8 cellular contexts compared by ENCODE assay signal in genomic region chr22:26835929-26836528, GRCh38.
DNase-seq lines count a peak whose midpoint lies in the region; ATAC-seq and TF ChIP-seq lines count a peak whose summit lies in the region.

No MANE protein-coding gene starts in this region.

- H3K27ac Mint-ChIP-seq in activated T-cell treated with anti-CD3 and anti-CD28 coated beads, Interleukin-2, amount 50 U/mL, for 72 hours, result no peak overlapping the region

- no peak overlapping the region for H2AFZ ChIP-seq in smooth muscle cell (ENCODE audit: low read depth)

- no peak overlapping the region for H3K4me2 ChIP-seq in smooth muscle cell

- no peaks in the 10 kb centered on the region for H3F3A ChIP-seq in smooth muscle cell (ENCODE audit: low read depth)

- H4K20me1 ChIP-seq in smooth muscle cell (ENCODE audit: low read depth), result no peaks in the 10 kb centered on the region

- no peaks in the 10 kb centered on the region for H3K4me1 ChIP-seq in smooth muscle cell (ENCODE audit: low read depth)

- no peaks in the 10 kb centered on the region for H3K9me3 ChIP-seq in smooth muscle cell (replicated peaks; ENCODE audit: low read depth)

- peaks cover 53% of the 10 kb centered on the region for H3K27me3 ChIP-seq in smooth muscle cell (ENCODE audit: low read depth)

- no peaks in the 10 kb centered on the region for H3K36me3 ChIP-seq in smooth muscle cell (ENCODE audit: low read depth)

- DNase-seq in activated gamma-delta T cell treated with Interleukin-2 at 50 U/mL for 16 hours, result peak; percentile 37
- DNase-seq in activated gamma-delta T cell (lab: John Stamatoyannopoulos, UW), result no peak
- DNase-seq in NCI-H460 (ENCODE audit: extremely low read depth, low read depth), result peak; percentile 40
- peak; percentile 52 to 59 for DNase-seq in activated T-cell treated with anti-CD3 and anti-CD28 coated beads, Interleukin-2, amount 50 U/mL, for 72 hours
- DNase-seq in glomerular visceral epithelial cell (ENCODE audit: extremely low spot score), result peak; percentile 43
- no peak for DNase-seq in smooth muscle cell (lab: John Stamatoyannopoulos, UW; ENCODE audit: unreplicated experiment)
- no peak for DNase-seq in DMS79 treated with DMSO at 0.1 percent for 48 hours (lab: John Stamatoyannopoulos, UW)

- H3K36me3 Mint-ChIP-seq in activated T-cell treated with anti-CD3 and anti-CD28 coated beads, Interleukin-2, amount 50 U/mL, for 72 hours (ENCODE audit: insufficient read depth in 2 of 2), result no peaks in the 10 kb centered on the region

- H3K27me3 Mint-ChIP-seq in activated T-cell treated with anti-CD3 and anti-CD28 coated beads, Interleukin-2, amount 50 U/mL, for 72 hours (ENCODE audit: low read depth), result no peaks in the 10 kb centered on the region

- no peaks in the 10 kb centered on the region for H3K79me2 ChIP-seq in smooth muscle cell (ENCODE audit: low read depth)

- H3K4me3 Mint-ChIP-seq in activated T-cell treated with anti-CD3 and anti-CD28 coated beads, Interleukin-2, amount 50 U/mL, for 72 hours, result no peak overlapping the region

- ATAC-seq in activated T-cell treated with anti-CD3 and anti-CD28 coated beads, Interleukin-2, amount 50 U/mL, for 72 hours (replicated peaks in 1 of 2), result peak in 1 of 2 donors; percentile 31
- ATAC-seq in HG03457 (IDR thresholded peaks at IDR 0.05; ENCODE audit: unreplicated experiment), result no peak

- WGBS in smooth muscle cell (ENCODE audit: low lambda C conversion rate), result 31% methylated on average over 3 of the region's 3 CpGs

- no peaks in the 10 kb centered on the region for H3K9me3 Mint-ChIP-seq in activated T-cell treated with anti-CD3 and anti-CD28 coated beads, Interleukin-2, amount 50 U/mL, for 72 hours

- no peak overlapping the region for H3K4me3 ChIP-seq in smooth muscle cell

- no peak overlapping the region for H3K27ac ChIP-seq in smooth muscle cell (ENCODE audit: low read depth)

- TF ChIP-seq CTCF in smooth muscle cell (IDR thresholded peaks at IDR 0.05; ENCODE audit: borderline replicate concordance, insufficient read depth, poor library complexity, severe bottlenecking), result peak; percentile 60

- no peaks in the 10 kb centered on the region for H3K4me1 Mint-ChIP-seq in activated T-cell treated with anti-CD3 and anti-CD28 coated beads, Interleukin-2, amount 50 U/mL, for 72 hours (ENCODE audit: low read depth)

- H3K9ac ChIP-seq in smooth muscle cell (ENCODE audit: low read depth), result no peak overlapping the region

Comparison
In these comparisons a context has a peak if more than half of its experiments do, and no peak if none do; other contexts are left out.
1. DNase-seq: peak in activated gamma-delta T cell treated with Interleukin-2 at 50 U/mL for 16 hours (single experiment), NCI-H460 (single experiment), activated T-cell treated with anti-CD3 and anti-CD28 coated beads, Interleukin-2, amount 50 U/mL, for 72 hours (2 of 2) and glomerular visceral epithelial cell (single experiment); none in activated gamma-delta T cell (single experiment), smooth muscle cell (single experiment) and DMS79 treated with DMSO at 0.1 percent for 48 hours (single experiment).